8 cellular contexts compared by ENCODE assay signal in genomic region chr3:44337253-44337652, GRCh38. TPM values are rescaled to one million over a fixed set of nuclear protein-coding genes. Genes with fewer than 3 reads are reported as not detected.
DNase-seq lines count a peak whose midpoint lies in the region; ATAC-seq and TF ChIP-seq lines count a peak whose summit lies in the region.

No MANE protein-coding gene starts in this region.

- H3K18ac ChIP-seq in mesendoderm (ENCODE audit: low read length) = no peak overlapping the region

- peak overlapping the region; percentile 93; the same call in 1 of the 2 replicates for H3K9ac ChIP-seq in HUES48 (ENCODE audit: low read depth, low read length)
- peak overlapping the region; percentile 81 for H3K9ac ChIP-seq in mammary epithelial cell (ENCODE audit: insufficient read depth, low read length)
- peak overlapping the region; percentile 94 for H3K9ac ChIP-seq in mesendoderm (ENCODE audit: low read length)

- H4K5ac ChIP-seq in mesendoderm (ENCODE audit: low read length) = no peak overlapping the region

- H2BK15ac ChIP-seq in mesendoderm (replicated peaks; ENCODE audit: low read depth) = no peak overlapping the region

- H3K4me1 ChIP-seq in HUES48 (ENCODE audit: control insufficient read depth, insufficient read depth, low read length) (peaks cover 18% of the 10 kb centered on the region), mammary epithelial cell (ENCODE audit: insufficient read depth, low read length) (peaks cover 13% of the 10 kb centered on the region), mesendoderm (ENCODE audit: control insufficient read depth, low read depth, low read length) (no peaks in the 10 kb centered on the region)

- CTCF ChIA-PET in mammary epithelial cell (lab: Charles Lee; ENCODE audit: low non-redundant PET) = no interaction called here

- H3K4ac ChIP-seq in mesendoderm (ENCODE audit: low read depth, low read length) = peak overlapping the region; percentile 6

- H3K9me3 ChIP-seq in HUES48 (ENCODE audit: control insufficient read depth, insufficient read depth, low read length) (no peaks in the 10 kb centered on the region), mammary epithelial cell (replicated peaks; ENCODE audit: insufficient read depth, low read length) (no peaks in the 10 kb centered on the region)

- TF ChIP-seq CTCF in 22Rv1 (IDR thresholded peaks at IDR 0.05) = no peak
- TF ChIP-seq CTCF in mammary epithelial cell (conservative IDR thresholded peaks at IDR 0.05 in 1 of 2, IDR thresholded peaks at IDR 0.05 in 1 of 2; ENCODE audit: extremely low read depth in 1 of 2, insufficient read depth in 1 of 2, low read depth in 1 of 2, low read length in 2 of 2) = peak in 1 of 2 donors; percentile 9

- no peak overlapping the region for H2BK5ac ChIP-seq in mesendoderm (ENCODE audit: low read length)

- dilution Hi-C loops in mammary epithelial cell (cut with HindIII; ENCODE audit: low sequenced_read_pairs) = no loop called here

- DNase-seq in mammary epithelial cell (no peak), mesendoderm (peak; percentile 63), H4 (ENCODE audit: low spot score) (no peak)

- no peak overlapping the region for H2BK120ac ChIP-seq in mesendoderm (ENCODE audit: low read depth, low read length)

- no peaks in the 10 kb centered on the region for H3K79me1 ChIP-seq in mesendoderm (ENCODE audit: low read length)

- H3K27me3 ChIP-seq in HUES48 (ENCODE audit: control insufficient read depth, insufficient read depth, low read length) (no peaks in the 10 kb centered on the region), mammary epithelial cell (ENCODE audit: insufficient read depth, low read length) (no peaks in the 10 kb centered on the region), mesendoderm (ENCODE audit: insufficient read depth, low read length, poor library complexity) (no peaks in the 10 kb centered on the region)

- in situ Hi-C loops in mammary epithelial cell (cut with MboI; ENCODE audit: low sequenced_read_pairs in 2 of 2) = no loop called here

- no peak overlapping the region for H3K23ac ChIP-seq in mesendoderm (ENCODE audit: low read length)

- H2AK5ac ChIP-seq in mesendoderm (ENCODE audit: low read length) = no peak overlapping the region

- H3K56ac ChIP-seq in mesendoderm (ENCODE audit: low read length) = peak overlapping the region; percentile 100

- H3K36me3 ChIP-seq in HUES48 (ENCODE audit: control insufficient read depth, insufficient read depth, low read length) (peaks cover 4% of the 10 kb centered on the region; the same call in 1 of the 2 replicates), mammary epithelial cell (ENCODE audit: insufficient read depth, low read length) (no peaks in the 10 kb centered on the region), mesendoderm (ENCODE audit: control insufficient read depth, insufficient read depth, low read length) (no peaks in the 10 kb centered on the region)

- ATAC-seq in GM18868 (IDR thresholded peaks at IDR 0.05; ENCODE audit: unreplicated experiment) (no peak), HG03039 (IDR thresholded peaks at IDR 0.05; ENCODE audit: unreplicated experiment) (no peak), HG02970 (IDR thresholded peaks at IDR 0.05; ENCODE audit: low FRiP score, unreplicated experiment) (no peak)

- WGBS in mammary epithelial cell (ENCODE audit: low coverage, missing lambda C conversion rate) = 4% methylated on average over 4 of the region's 4 CpGs
- WGBS in mesendoderm (ENCODE audit: extremely low coverage, insufficient coverage, low lambda C conversion rate) = no CpG with 5 or more reads among the region's 4 CpGs

- intact Hi-C loops in mammary epithelial cell (cut with micrococcal nuclease) = loop anchor here (5.0 kb wide), 2 partner anchors 140 to 175 kb away; partner anchors contain the start of gene ZNF445

- H3K79me2 ChIP-seq in mammary epithelial cell (ENCODE audit: insufficient read depth, low read length) = peaks cover 30% of the 10 kb centered on the region
- H3K79me2 ChIP-seq in mesendoderm (ENCODE audit: control insufficient read depth, insufficient read depth, low read length) = no peaks in the 10 kb centered on the region

- H2AFZ ChIP-seq in mammary epithelial cell (ENCODE audit: low read depth, low read length) = peak overlapping the region; percentile 97

- TSS peak; percentile 37 for BruUV-seq in mammary epithelial cell (replicated peaks; lab: Mats Ljungman, UMichigan)

- peak overlapping the region; percentile 88 for H3K27ac ChIP-seq in 22Rv1
- H3K27ac ChIP-seq in HUES48 (ENCODE audit: low read depth, low read length) = no peak overlapping the region
- H3K27ac ChIP-seq in mammary epithelial cell (ENCODE audit: insufficient read depth, low read depth, low read length) = no peak overlapping the region
- no peak overlapping the region for H3K27ac ChIP-seq in mesendoderm (ENCODE audit: low read depth, low read length)

- H3K4me2 ChIP-seq in mammary epithelial cell (ENCODE audit: insufficient read depth, low read depth, low read length) = peak overlapping the region; percentile 90
- H3K4me2 ChIP-seq in mesendoderm (ENCODE audit: low read length) = peak overlapping the region; percentile 44

- no peaks in the 10 kb centered on the region for H4K20me1 ChIP-seq in mammary epithelial cell (ENCODE audit: insufficient read depth, low read length)

- H3K4me3 ChIP-seq in HUES48 (ENCODE audit: low read depth, low read length) = peak overlapping the region; percentile 89
- H3K4me3 ChIP-seq in mammary epithelial cell (replicated peaks in 1 of 3; ENCODE audit: insufficient read depth in 1 of 3, low read depth in 2 of 3, low read length in 3 of 3) = peak overlapping the region; percentile 89 to 95 (median 95)
- no peak overlapping the region for H3K4me3 ChIP-seq in mesendoderm (ENCODE audit: low read length)

- no peak overlapping the region for H4K8ac ChIP-seq in mesendoderm (ENCODE audit: low read depth, low read length)

RNA-seq across cellular contexts. Expression of gene TCAIM, which starts 1.3 kb away (rescaled TPM):
- total RNA-seq in mammary epithelial cell = 10 to 100 TPM; 19.5 to 21.7 TPM
- polyA plus RNA-seq in mammary epithelial cell = 14.4 TPM
- polyA minus RNA-seq in mammary epithelial cell = 7.4 TPM
- 10.8 TPM for polyA plus RNA-seq in mesendoderm (2013, experiment 1 of 2)
- polyA plus RNA-seq in mesendoderm (2013, experiment 2 of 2) = 12.3 TPM
- 21.9 and 24.9 TPM in 2 replicates for total RNA-seq in H4 (2014; rRNA removed; shearing (Covaris generic))
